Comparison of ENCODE assay signal across 29 cellular contexts in genomic region chr3:131912255-131912654, GRCh38.
"Had no signal": no experiment of that assay in that cellular context is flagged by ENCODE, and none has a peak within 500 bp of the region (broad histone marks: within the 10 kb centered on the region; RNA-seq: fewer than 3 reads in every experiment).

No MANE protein-coding gene starts in this region.

- ATAC-seq: heart right ventricle; left cardiac atrium; left lung; mucosa of descending colon; natural killer cell treated with Interleukin-12 subunit alpha and Interleukin-12 subunit beta and Interleukin-15 and Interleukin-18, amount 100 ng/mL, for 72 hours; sciatic nerve; stimulated activated naive CD8-positive, alpha-beta T cell treated with anti-CD3 and anti-CD28 coated beads, Interleukin-15, amount 100 ng/mL, for 72 hours had no signal

- H3K4me3 ChIP-seq: esophagus squamous epithelium, heart right ventricle, left lung, mucosa of descending colon, prostate gland, right atrium auricular region, smooth muscle cell, suprapubic skin, transverse colon, vagina had no signal

- H3K36me3 ChIP-seq: esophagus squamous epithelium, heart right ventricle, left lung, prostate gland, right atrium auricular region, suprapubic skin, transverse colon, vagina had no signal

- DNase-seq: effector memory CD4-positive, alpha-beta T cell; erythroblast; esophagus squamous epithelium; foreskin melanocyte; glutamatergic neuron; heart right ventricle; hippocampal formation; left cardiac atrium; left lung; mesenchymal stem cell; mucosa of descending colon; naive B cell; nucleus accumbens; stimulated activated CD4-positive, alpha-beta T cell treated with anti-CD3 and anti-CD28 coated beads, Interleukin-12 subunit alpha, Interleukin-12 subunit beta, amount 100 ng/mL, for 4 hours; stimulated activated CD4-positive, alpha-beta T cell treated with anti-CD3 and anti-CD28 coated beads, Interleukin-1b, Interleukin-23, amount 100 ng/mL, for 48 hours; stimulated activated CD4-positive, alpha-beta T cell treated with anti-CD3 and anti-CD28 coated beads, Interleukin-4, amount 100 ng/mL, for 1 hour; stimulated activated CD8-positive, alpha-beta memory T cell treated with anti-CD3 and anti-CD28 coated beads, Interleukin-4, amount 100 ng/mL, for 48 hours; stimulated activated naive CD4-positive, alpha-beta T cell; stimulated activated naive CD8-positive, alpha-beta T cell treated with anti-CD3 and anti-CD28 coated beads, Interleukin-15, amount 100 ng/mL, for 72 hours; transverse colon had no signal

- H3K9me3 ChIP-seq: esophagus squamous epithelium, heart right ventricle, left lung, mucosa of descending colon, prostate gland, right atrium auricular region, suprapubic skin, transverse colon, vagina had no signal

- H3K4me2 ChIP-seq: smooth muscle cell had no signal

- H3K27me3 ChIP-seq: esophagus squamous epithelium, left lung, right atrium auricular region, suprapubic skin, transverse colon, vagina had no signal

- FAIRE-seq: endometrium, islet of Langerhans had no signal

- H3K4me1 ChIP-seq: esophagus squamous epithelium, heart right ventricle, left lung, prostate gland, right atrium auricular region, suprapubic skin, transverse colon, vagina had no signal

- H3K27ac ChIP-seq: esophagus squamous epithelium, heart right ventricle, left lung, prostate gland, right atrium auricular region, suprapubic skin, transverse colon, vagina had no signal
